In genomic region chr15:78085928-78086327, GRCh38 we compare ENCODE assay signal across 27 cellular contexts. TPM values are rescaled to one million over a fixed set of nuclear protein-coding genes. Genes with fewer than 3 reads are reported as not detected.
A peak's percentile ranks its signal among the peaks of the same experiment; 100 is the strongest.
DNase-seq lines count a peak whose midpoint lies in the region; ATAC-seq, FAIRE-seq and TF ChIP-seq lines count a peak whose summit lies in the region.
"Had no signal": no experiment of that assay in that cellular context is flagged by ENCODE, and none has a peak within 500 bp of the region (broad histone marks: within the 10 kb centered on the region; RNA-seq: fewer than 3 reads in every experiment).

No MANE protein-coding gene starts in this region.

- POLR2A ChIA-PET in AG04450 (lab: Yijun Ruan, JAX): interaction anchor here (0.6 to 1.2 kb wide), 2 partner anchors 10 to 26 kb away, joined by 3 read pairs; no protein-coding TSS in a partner anchor

- TF ChIP-seq CTCF in AG04450 (IDR thresholded peaks at IDR 0.05; ENCODE audit: low read depth, low read length) (no peak), astrocyte (IDR thresholded peaks at IDR 0.05; ENCODE audit: insufficient read depth, low read depth, low read length) (no peak), fibroblast of pulmonary artery (IDR thresholded peaks at IDR 0.05; ENCODE audit: low read length, missing control alignments) (no peak), sigmoid colon (IDR thresholded peaks at IDR 0.05) (no peak)

- H3K9ac ChIP-seq in astrocyte (ENCODE audit: low read length): no peak overlapping the region

- H2AFZ ChIP-seq in astrocyte (ENCODE audit: low read depth, low read length): no peak overlapping the region

- peaks cover 29% of the 10 kb centered on the region for H3K27me3 Mint-ChIP-seq in astrocyte (ENCODE audit: low read depth, unreplicated experiment)

- no peak overlapping the region for H3K4me3 Mint-ChIP-seq in astrocyte (ENCODE audit: unreplicated experiment)
- H3K4me3 Mint-ChIP-seq: CD8-positive, alpha-beta T cell; neural crest cell had no signal

- no peaks in the 10 kb centered on the region for H3K4me1 ChIP-seq in astrocyte (ENCODE audit: insufficient read depth, low read length)
- peaks cover 0 to 5% (median 2%) of the 10 kb centered on the region in 4 donors for H3K4me1 ChIP-seq in sigmoid colon

- peak overlapping the region; percentile 77 for H3K27ac ChIP-seq in AG04450 (ENCODE audit: low read depth, low read length)
- H3K27ac ChIP-seq in astrocyte (ENCODE audit: low read depth, low read length): no peak overlapping the region
- no peak overlapping the region for H3K27ac ChIP-seq in sigmoid colon
- H3K27ac ChIP-seq: adrenal gland had no signal

- CTCF ChIA-PET in AG04450 (lab: Charles Lee): interaction anchor here (1.0 to 2.5 kb wide), 2 partner anchors 22 to 26 kb away, joined by 3 to 6 read pairs; no protein-coding TSS in a partner anchor

- peaks cover 2% of the 10 kb centered on the region for H3K4me1 Mint-ChIP-seq in astrocyte (ENCODE audit: low read depth, unreplicated experiment)
- H3K4me1 Mint-ChIP-seq: neural crest cell had no signal

- no peaks in the 10 kb centered on the region for H3K9me3 Mint-ChIP-seq in astrocyte (ENCODE audit: unreplicated experiment)
- H3K9me3 Mint-ChIP-seq: CD8-positive, alpha-beta T cell; neural crest cell had no signal

- H3K4me3 ChIP-seq in AG04450 (ENCODE audit: low read depth, low read length) (no peak overlapping the region), astrocyte (ENCODE audit: insufficient read depth, low read depth, low read length) (no peak overlapping the region), fibroblast of pulmonary artery (replicated peaks; ENCODE audit: low read depth, low read length) (no peak overlapping the region), sigmoid colon (no peak overlapping the region)
- H3K4me3 ChIP-seq: adrenal gland, HAP-1, lung had no signal

- no peak overlapping the region for H3K27ac Mint-ChIP-seq in astrocyte (ENCODE audit: unreplicated experiment)
- H3K27ac Mint-ChIP-seq: CD8-positive, alpha-beta T cell had no signal

- no peaks in the 10 kb centered on the region for H3K36me3 Mint-ChIP-seq in astrocyte (ENCODE audit: low read depth, unreplicated experiment)
- H3K36me3 Mint-ChIP-seq: CD8-positive, alpha-beta T cell had no signal

- peak; percentile 60 for DNase-seq in AG04450 (ENCODE audit: low read depth, low spot score)
- DNase-seq in GM04503 (ENCODE audit: low read depth): peak; percentile 57
- peak; percentile 69 for DNase-seq in astrocyte (ENCODE audit: low read depth)
- DNase-seq in fibroblast of pulmonary artery (ENCODE audit: low read depth): peak; percentile 79
- DNase-seq in UCSD-AML1 (lab: John Stamatoyannopoulos, UW; ENCODE audit: unreplicated experiment): no peak
- DNase-seq in sigmoid colon: no peak
- DNase-seq: activated CD4-positive, alpha-beta T cell treated with anti-CD3 and anti-CD28 coated beads, Interleukin-2, amount 50 U/mL, for 1 hour; activated T-cell treated with anti-CD3 and anti-CD28 coated beads for 4 hours; CD8-positive, alpha-beta T cell; central memory CD4-positive, alpha-beta T cell; DMS153; GDM1; KG1; kidney; NCI-H187; NCI-H226; NCI-H748 treated with DMSO at 0.1 percent for 48 hours; SHP77 treated with DMSO at 0.1 percent for 48 hours; T-helper 1 cell had no signal

- TF ChIP-seq POLR2A in sigmoid colon (IDR thresholded peaks at IDR 0.05): no peak

- no peaks in the 10 kb centered on the region; the same call in 1 of the 2 replicates for H3K9me3 ChIP-seq in AG04450 (ENCODE audit: control insufficient read depth, insufficient read depth, low read length)
- H3K9me3 ChIP-seq in astrocyte (ENCODE audit: insufficient read depth, low read depth, low read length): no peaks in the 10 kb centered on the region
- no peaks in the 10 kb centered on the region for H3K9me3 ChIP-seq in sigmoid colon
- H3K9me3 ChIP-seq: adrenal gland, HAP-1 had no signal

- no peaks in the 10 kb centered on the region for H4K20me1 ChIP-seq in astrocyte (ENCODE audit: insufficient read depth, low read length)

- H3K27me3 ChIP-seq in AG04450 (ENCODE audit: control insufficient read depth, insufficient read depth, low read length) (no peaks in the 10 kb centered on the region), astrocyte (ENCODE audit: insufficient read depth, low read length) (no peaks in the 10 kb centered on the region), sigmoid colon (no peaks in the 10 kb centered on the region)
- H3K27me3 ChIP-seq: adrenal gland had no signal

- ATAC-seq in GM19467 (IDR thresholded peaks at IDR 0.05; ENCODE audit: unreplicated experiment) (no peak), HG02798 (IDR thresholded peaks at IDR 0.05; ENCODE audit: poor library complexity, unreplicated experiment) (no peak)
- ATAC-seq: CD8-positive, alpha-beta T cell had no signal

- no peak for TF ChIP-seq EP300 in sigmoid colon (IDR thresholded peaks at IDR 0.05)

- WGBS in sigmoid colon, 2 donors: 77 to 88% methylated on average over 1 of the region's 1 CpG

- no peak overlapping the region for H3K4me2 ChIP-seq in astrocyte (ENCODE audit: low read length)

- intact Hi-C loops in sigmoid colon (cut with DNase I): no loop called here

- H3K36me3 ChIP-seq in astrocyte (ENCODE audit: insufficient read depth, low read length) (no peaks in the 10 kb centered on the region), sigmoid colon (no peaks in the 10 kb centered on the region)
- H3K36me3 ChIP-seq: adrenal gland, HAP-1 had no signal

- H3K79me2 ChIP-seq in astrocyte (ENCODE audit: insufficient read depth, low read length): no peaks in the 10 kb centered on the region

- no peak for FAIRE-seq in astrocyte (lab: Jason Lieb, UNC)
- FAIRE-seq: kidney had no signal

RNA-seq across cellular contexts. Expression of gene SH2D7, which starts 6.4 kb away (rescaled TPM):
- 0.04 TPM in 1 of 2 replicates, not detected in the other for polyA plus RNA-seq in AG04450 (2011; rRNA removed)
- 0.14 TPM in 1 of 2 replicates, not detected in the other for polyA minus RNA-seq in AG04450 (2011; rRNA and poly(A)+ RNA removed)
- total RNA-seq in astrocyte: not detected in 2 replicates
- total RNA-seq in sigmoid colon: not detected
- polyA plus RNA-seq in sigmoid colon: 1 to 10 TPM in 2 of 3 donors, under 1 TPM in 1; 0.69 to 3.0 (median 2.5) TPM
- total RNA-seq: adrenal gland; CD8-positive, alpha-beta T cell; kidney; neural crest cell; posterior vena cava; temporal lobe had no signal
- polyA plus RNA-seq: adrenal gland had no signal

RNA-seq across cellular contexts. Expression of gene TBC1D2B, which starts 8.4 kb away (rescaled TPM):
- polyA plus RNA-seq in AG04450 (2011; rRNA removed) (42.0 and 42.5 TPM in 2 replicates), sigmoid colon (10 to 100 TPM in 2 of 3 donors, 1 to 10 TPM in 1; 7.6 to 30.3 (median 13.2) TPM)
- polyA minus RNA-seq in AG04450 (2011; rRNA and poly(A)+ RNA removed): 51.6 and 57.3 TPM in 2 replicates
- total RNA-seq in astrocyte (21.3 and 26.0 TPM in 2 replicates), sigmoid colon (10 to 100 TPM; 25.3 to 47.1 (median 37.6) TPM)

RNA-seq across cellular contexts. Expression of gene CIB2, which starts 45.3 kb away (rescaled TPM):
- polyA plus RNA-seq in AG04450 (2011; rRNA removed) (2.7 and 3.7 TPM in 2 replicates), sigmoid colon (10 to 100 TPM in 2 of 3 donors, 1 to 10 TPM in 1; 7.1 to 41.4 (median 16.9) TPM)
- polyA minus RNA-seq in AG04450 (2011; rRNA and poly(A)+ RNA removed): 3.3 and 3.9 TPM in 2 replicates
- total RNA-seq in astrocyte (6.5 and 7.4 TPM in 2 replicates), sigmoid colon (10 to 100 TPM in 3 of 4 donors, 1 to 10 TPM in 1; 3.5 to 11.7 (median 10.4) TPM)

Comparison
In these comparisons a context has a peak if more than half of its experiments do, and no peak if none do; other contexts are left out.
1. DNase-seq: peak in AG04450 (single experiment), GM04503 (single experiment), astrocyte (single experiment) and fibroblast of pulmonary artery (single experiment); none in UCSD-AML1 (single experiment) and sigmoid colon (single experiment).